In genomic region chr13:49645451-49645850, GRCh38 we compare ENCODE assay signal across 25 cellular contexts. TPM values are rescaled to one million over a fixed set of nuclear protein-coding genes. Genes with fewer than 3 reads are reported as not detected.
DNase-seq lines count a peak whose midpoint lies in the region; ATAC-seq, FAIRE-seq and TF ChIP-seq lines count a peak whose summit lies in the region.
"Had no signal": no experiment of that assay in that cellular context is flagged by ENCODE, and none has a peak within 500 bp of the region (broad histone marks: within the 10 kb centered on the region; RNA-seq: fewer than 3 reads in every experiment).

No MANE protein-coding gene starts in this region.

- H3K4me3 ChIP-seq in DOHH2 (ENCODE audit: low read length) (no peak overlapping the region), K562 (no peak overlapping the region), gastrocnemius medialis (no peak overlapping the region)
- H3K4me3 ChIP-seq: A549, breast epithelium, coronary artery, GM12878, psoas muscle, skin epidermis had no signal

- BruUV-seq in K562 (replicated peaks; lab: Mats Ljungman, UMichigan): no TSS peak

- H3K79me2 ChIP-seq in DOHH2 (ENCODE audit: control insufficient read depth, low read length) (no peaks in the 10 kb centered on the region), K562 (ENCODE audit: control insufficient read depth, insufficient read depth, low read length) (no peaks in the 10 kb centered on the region)

- in situ Hi-C loops in K562 (cut with MboI): no loop called here
- in situ Hi-C loops in gastrocnemius medialis (cut with MboI; ENCODE audit: low sequenced_read_pairs in 4 of 4): loop anchor here in 1 of 4 donors (5.0 kb wide), 1 partner anchor 202 kb away; no protein-coding TSS in a partner anchor

- no peak for FAIRE-seq in K562 (lab: Jason Lieb, UNC)
- FAIRE-seq: A549, GM12878 had no signal

- no peak for TF ChIP-seq POLR2A in K562 (conservative IDR thresholded peaks at IDR 0.05)
- no peak for TF ChIP-seq POLR2A in gastrocnemius medialis (IDR thresholded peaks at IDR 0.05)

- CTCF ChIA-PET in K562 (lab: Yijun Ruan, JAX; ENCODE audit: low intra/inter-chr PET ratio): no interaction called here

- H4K20me1 ChIP-seq in DOHH2 (ENCODE audit: control insufficient read depth, insufficient read depth, low read depth, low read length) (no peaks in the 10 kb centered on the region), K562 (replicated peaks; ENCODE audit: control insufficient read depth, insufficient read depth, low read length) (no peaks in the 10 kb centered on the region)

- H3K4me1 ChIP-seq in DOHH2 (ENCODE audit: control insufficient read depth, low read length) (peaks cover 44% of the 10 kb centered on the region), K562 (replicated peaks in 1 of 2; ENCODE audit: control insufficient read depth in 2 of 2, insufficient read depth in 2 of 2, low read length in 2 of 2) (peaks cover 0 to 11% of the 10 kb centered on the region in 2 experiments; a peak in 3 of 5 replicates), gastrocnemius medialis (peaks cover 17 to 18% of the 10 kb centered on the region in 2 donors)
- H3K4me1 ChIP-seq: A549, breast epithelium had no signal

- DNase-seq in activated T-cell treated with anti-CD3 and anti-CD28 coated beads, Interleukin-2, amount 50 U/mL, for 4 hours: no peak
- DNase-seq in activated T-cell treated with anti-CD3 and anti-CD28 coated beads, Interleukin-2, amount 50 U/mL, for 1 hour: no peak
- DNase-seq in K562 (ENCODE audit: extremely low read depth in 1 of 4, low spot score in 3 of 4) (no peak), nephron progenitor cell (no peak), NCI-H2196 (lab: John Stamatoyannopoulos, UW; ENCODE audit: unreplicated experiment) (no peak), gastrocnemius medialis (no peak)
- DNase-seq in stimulated activated CD4-positive, alpha-beta T cell treated with anti-CD3 and anti-CD28 coated beads, Interleukin-12 subunit alpha, Interleukin-12 subunit beta, amount 100 ng/mL, for 4 hours: no peak
- DNase-seq: activated CD4-positive, alpha-beta T cell treated with anti-CD3 and anti-CD28 coated beads for 48 hours; activated T-cell treated with anti-CD3 and anti-CD28 coated beads, Interleukin-2, amount 50 U/mL, for 24 hours; C1 segment of cervical spinal cord; foreskin keratinocyte; hippocampal formation; KG1; left ventricle myocardium superior; NCI-H1694 treated with DMSO at 0.1 percent for 48 hours; NCI-H774; psoas muscle; stimulated activated CD4-positive, alpha-beta T cell treated with anti-CD3 and anti-CD28 coated beads, Interleukin-4, amount 100 ng/mL, for 24 hours had no signal

- H3K9me2 ChIP-seq in DOHH2 (replicated peaks; ENCODE audit: control insufficient read depth, low read length): no peaks in the 10 kb centered on the region

- H3K9me3 ChIP-seq in DOHH2 (ENCODE audit: control insufficient read depth, insufficient read depth, low read length) (no peaks in the 10 kb centered on the region), K562 (replicated peaks; ENCODE audit: control insufficient read depth, insufficient read depth, low read depth, low read length) (no peaks in the 10 kb centered on the region), gastrocnemius medialis (no peaks in the 10 kb centered on the region)
- H3K9me3 ChIP-seq: A549, breast epithelium, psoas muscle had no signal

- H3K27me3 Mint-ChIP-seq in activated T-cell treated with anti-CD3 and anti-CD28 coated beads, Interleukin-2, amount 50 U/mL, for 4 hours (ENCODE audit: low read depth): no peaks in the 10 kb centered on the region
- H3K27me3 Mint-ChIP-seq in nephron progenitor cell (ENCODE audit: low read depth, poor library complexity): no peaks in the 10 kb centered on the region
- H3K27me3 Mint-ChIP-seq: activated T-cell treated with anti-CD3 and anti-CD28 coated beads, Interleukin-2, amount 50 U/mL, for 24 hours had no signal

- H3K36me3 Mint-ChIP-seq in activated T-cell treated with anti-CD3 and anti-CD28 coated beads, Interleukin-2, amount 50 U/mL, for 4 hours (ENCODE audit: insufficient read depth): no peaks in the 10 kb centered on the region
- H3K36me3 Mint-ChIP-seq in nephron progenitor cell (ENCODE audit: low read depth): no peaks in the 10 kb centered on the region

- TF ChIP-seq CTCF in DOHH2 (IDR thresholded peaks at IDR 0.05; ENCODE audit: low read depth, low read length, poor library complexity, severe bottlenecking) (no peak), K562 (IDR thresholded peaks at IDR 0.05 in 2 of 3, conservative IDR thresholded peaks at IDR 0.05 in 1 of 3; ENCODE audit: insufficient read depth in 2 of 3, low read depth in 1 of 3, low read length in 3 of 3) (no peak), nephron progenitor cell (IDR thresholded peaks at IDR 0.05) (no peak), gastrocnemius medialis (IDR thresholded peaks at IDR 0.05 in 4 of 5, conservative IDR thresholded peaks at IDR 0.05 in 1 of 5) (no peak)

- H3K36me3 ChIP-seq in DOHH2 (ENCODE audit: control insufficient read depth, low read length) (no peaks in the 10 kb centered on the region), K562 (ENCODE audit: control insufficient read depth, insufficient read depth, low read length) (no peaks in the 10 kb centered on the region), gastrocnemius medialis (no peaks in the 10 kb centered on the region)
- H3K36me3 ChIP-seq: breast epithelium had no signal

- H3K9me1 ChIP-seq in K562 (ENCODE audit: control insufficient read depth, insufficient read depth, low read length): no peaks in the 10 kb centered on the region

- POLR2A ChIA-PET in K562 (lab: Yijun Ruan, JAX): interaction anchor here (1.1 kb wide), 1 partner anchor 17 kb away, joined by 5 read pairs; the partner anchor contains the start of gene ARL11

- H3K27ac Mint-ChIP-seq in nephron progenitor cell: peak overlapping the region; percentile 3
- H3K27ac Mint-ChIP-seq: activated T-cell treated with anti-CD3 and anti-CD28 coated beads, Interleukin-2, amount 50 U/mL, for 24 hours had no signal

- 0 out of 2 replicates have a peak, but pooled peaks cover 4% of the 10 kb centered on the region for H3F3A ChIP-seq in DOHH2 (ENCODE audit: control insufficient read depth, insufficient read depth)

- H3K27me3 ChIP-seq in DOHH2 (ENCODE audit: control insufficient read depth, low read length): no peaks in the 10 kb centered on the region
- no peaks in the 10 kb centered on the region for H3K27me3 ChIP-seq in K562 (ENCODE audit: control insufficient read depth in 2 of 2, insufficient read depth in 2 of 2, low read length in 2 of 2)
- no peaks in the 10 kb centered on the region for H3K27me3 ChIP-seq in gastrocnemius medialis
- H3K27me3 ChIP-seq: breast epithelium, foreskin keratinocyte had no signal

- no peak overlapping the region for H2AFZ ChIP-seq in K562 (ENCODE audit: low read depth, low read length)

- TF ChIP-seq RAD21 in K562 (CRISPR knock-in tag; conservative IDR thresholded peaks at IDR 0.05 in 1 of 2, IDR thresholded peaks at IDR 0.05 in 1 of 2): no peak

- no peak for TF ChIP-seq EP300 in K562 (IDR thresholded peaks at IDR 0.05; ENCODE audit: low read length)

- peak overlapping the region; percentile 45 for H3K4me2 ChIP-seq in DOHH2 (ENCODE audit: low read length)
- no peak overlapping the region for H3K4me2 ChIP-seq in K562 (ENCODE audit: insufficient read depth, low read length)
- H3K4me2 ChIP-seq: A549 had no signal

- peak overlapping the region; percentile 50 for H3K4me3 Mint-ChIP-seq in activated T-cell treated with anti-CD3 and anti-CD28 coated beads, Interleukin-2, amount 50 U/mL, for 4 hours
- no peak overlapping the region for H3K4me3 Mint-ChIP-seq in nephron progenitor cell
- H3K4me3 Mint-ChIP-seq: activated T-cell treated with anti-CD3 and anti-CD28 coated beads, Interleukin-2, amount 50 U/mL, for 24 hours had no signal

- intact Hi-C loops in K562 (cut with micrococcal nuclease) (no loop called here), gastrocnemius medialis (cut with DNase I; ENCODE audit: low total_unique reads) (no loop called here)

- ATAC-seq in activated T-cell treated with anti-CD3 and anti-CD28 coated beads, Interleukin-2, amount 50 U/mL, for 4 hours: peak in 1 of 2 donors; percentile 18
- ATAC-seq in K562 (no peak), gastrocnemius medialis (no peak)
- ATAC-seq: A549, foreskin keratinocyte, GM12878, left ventricle myocardium superior, psoas muscle, Right ventricle myocardium inferior had no signal

- H3K4me1 Mint-ChIP-seq in activated T-cell treated with anti-CD3 and anti-CD28 coated beads, Interleukin-2, amount 50 U/mL, for 4 hours (ENCODE audit: low read depth): peaks cover 13% of the 10 kb centered on the region
- H3K4me1 Mint-ChIP-seq in nephron progenitor cell: no peaks in the 10 kb centered on the region

- 84% methylated on average over 12 of the region's 13 CpGs for WGBS in K562 (ENCODE audit: insufficient coverage, low coverage, missing lambda C conversion rate)

- no peaks in the 10 kb centered on the region for H3K9me3 Mint-ChIP-seq in activated T-cell treated with anti-CD3 and anti-CD28 coated beads, Interleukin-2, amount 50 U/mL, for 4 hours
- H3K9me3 Mint-ChIP-seq in nephron progenitor cell: no peaks in the 10 kb centered on the region
- H3K9me3 Mint-ChIP-seq: activated T-cell treated with anti-CD3 and anti-CD28 coated beads, Interleukin-2, amount 50 U/mL, for 24 hours had no signal

- no peak overlapping the region for H3K27ac ChIP-seq in DOHH2 (ENCODE audit: low read depth, low read length)
- no peak overlapping the region for H3K27ac ChIP-seq in K562 (ENCODE audit: extremely low read depth, low read depth, low read length)
- H3K27ac ChIP-seq in gastrocnemius medialis: no peak overlapping the region
- H3K27ac ChIP-seq: A549, breast epithelium, coronary artery, foreskin keratinocyte, psoas muscle, skin epidermis had no signal

- no peak overlapping the region for H3K9ac ChIP-seq in K562 (ENCODE audit: insufficient read depth in 1 of 2, low read depth in 2 of 2, low read length in 2 of 2)

RNA-seq across cellular contexts. Expression of gene ARL11, which starts 17.1 kb away (rescaled TPM):
- total RNA-seq in activated T-cell treated with anti-CD3 and anti-CD28 coated beads, Interleukin-2, amount 50 U/mL, for 4 hours: under 1 TPM; 0.10 to 0.30 (median 0.18) TPM
- total RNA-seq in K562 (2011; cell fraction: chromatin; rRNA removed; ENCODE audit: low replicate concordance): 0.39 and 0.81 TPM in 2 replicates
- 0.53 and 0.67 TPM in 2 replicates for total RNA-seq in K562 (2011; cell fraction: nucleolus; rRNA removed)
- total RNA-seq in K562 (2011; cell fraction: nucleoplasm; rRNA removed): 0.81 and 0.99 TPM in 2 replicates
- 0.45 TPM in 2 replicates for total RNA-seq in K562 (2014; rRNA removed)
- 0.36 and 0.38 TPM in 2 replicates for total RNA-seq in K562 (2014; rRNA removed; fragmentation: Illumina TruSeq; extraction: Trizol)
- 0.68 and 0.87 TPM in 2 replicates for total RNA-seq in K562 (2015; rRNA removed; fragmentation: Illumina TruSeq; extraction: Trizol)
- total RNA-seq in K562 (2021): 0.45 and 0.84 TPM in 2 replicates
- 0.33 and 0.38 TPM in 2 replicates for polyA plus RNA-seq in K562 (2011; rRNA removed)
- 0.22 and 0.46 TPM in 2 replicates for polyA plus RNA-seq in K562 (2011; cell fraction: cytosol; rRNA removed)
- polyA plus RNA-seq in K562 (2011; cell fraction: nucleus; rRNA removed): 0.15 and 0.21 TPM in 2 replicates
- 0.43 and 1.2 TPM in 2 replicates for polyA plus RNA-seq in K562 (2012)
- polyA plus RNA-seq in K562 (2014; fragmentation: Illumina TruSeq; extraction: Trizol): 0.53 and 0.56 TPM in 2 replicates
- polyA plus RNA-seq in K562 (2014; fragmentation: Nextera tagmentation; extraction: Ambion mirVana): under 1 TPM; 0.18 to 0.20 TPM
- polyA plus RNA-seq in K562 (2014; rRNA removed): 0.73 and 0.77 TPM in 2 replicates
- 0.53 and 0.60 TPM in 2 replicates for polyA minus RNA-seq in K562 (2011; rRNA and poly(A)+ RNA removed)
- not detected in 2 replicates for polyA minus RNA-seq in K562 (2011; cell fraction: cytosol; rRNA and poly(A)+ RNA removed)
- polyA minus RNA-seq in K562 (2011; cell fraction: nucleus; rRNA and poly(A)+ RNA removed): 0.40 and 0.56 TPM in 2 replicates
- under 1 TPM; 0.10 to 0.20 (median 0.12) TPM for total RNA-seq in gastrocnemius medialis
- polyA plus RNA-seq: A549 had no signal

RNA-seq across cellular contexts. Expression of gene EBPL, which starts 45.8 kb away (rescaled TPM):
- 10 to 100 TPM; 36.5 to 59.1 (median 53.4) TPM for total RNA-seq in activated T-cell treated with anti-CD3 and anti-CD28 coated beads, Interleukin-2, amount 50 U/mL, for 4 hours
- 23.7 and 30.4 TPM in 2 replicates for total RNA-seq in K562 (2011; cell fraction: chromatin; rRNA removed; ENCODE audit: low replicate concordance)
- total RNA-seq in K562 (2011; cell fraction: nucleolus; rRNA removed): 53.6 and 62.2 TPM in 2 replicates
- total RNA-seq in K562 (2011; cell fraction: nucleoplasm; rRNA removed): 51.8 and 60.8 TPM in 2 replicates
- total RNA-seq in K562 (2014; rRNA removed): 55.2 and 60.9 TPM in 2 replicates
- 44.0 and 44.6 TPM in 2 replicates for total RNA-seq in K562 (2014; rRNA removed; fragmentation: Illumina TruSeq; extraction: Trizol)
- total RNA-seq in K562 (2015; rRNA removed; fragmentation: Illumina TruSeq; extraction: Trizol): 33.2 and 34.9 TPM in 2 replicates
- 40.8 and 49.0 TPM in 2 replicates for total RNA-seq in K562 (2021)
- 58.2 and 68.3 TPM in 2 replicates for polyA plus RNA-seq in K562 (2011; rRNA removed)
- 87.2 and 91.5 TPM in 2 replicates for polyA plus RNA-seq in K562 (2011; cell fraction: cytosol; rRNA removed)
- 17.9 and 20.3 TPM in 2 replicates for polyA plus RNA-seq in K562 (2011; cell fraction: nucleus; rRNA removed)
- polyA plus RNA-seq in K562 (2012): 38.9 and 43.2 TPM in 2 replicates
- 33.4 and 43.0 TPM in 2 replicates for polyA plus RNA-seq in K562 (2014; fragmentation: Illumina TruSeq; extraction: Trizol)
- polyA plus RNA-seq in K562 (2014; fragmentation: Nextera tagmentation; extraction: Ambion mirVana): 1 to 10 TPM; 5.2 to 8.5 TPM
- polyA plus RNA-seq in K562 (2014; rRNA removed): 64.7 and 71.4 TPM in 2 replicates
- polyA minus RNA-seq in K562 (2011; rRNA and poly(A)+ RNA removed): 32.2 and 35.2 TPM in 2 replicates
- 11.4 and 20.4 TPM in 2 replicates for polyA minus RNA-seq in K562 (2011; cell fraction: cytosol; rRNA and poly(A)+ RNA removed)
- 4.6 and 10.8 TPM in 2 replicates for polyA minus RNA-seq in K562 (2011; cell fraction: nucleus; rRNA and poly(A)+ RNA removed)
- total RNA-seq in gastrocnemius medialis: 10 to 100 TPM in 1 of 4 donors, 1 to 10 TPM in 3; 3.8 to 11.0 (median 8.8) TPM
